14 cellular contexts compared by ENCODE assay signal in genomic region chr2:121707920-121708361, GRCh38. TPM values are rescaled to one million over a fixed set of nuclear protein-coding genes. Genes with fewer than 3 reads are reported as not detected.
DNase-seq lines count a peak whose midpoint lies in the region; ATAC-seq and TF ChIP-seq lines count a peak whose summit lies in the region.
"Had no signal": no experiment of that assay in that cellular context is flagged by ENCODE, and none has a peak within 500 bp of the region (broad histone marks: within the 10 kb centered on the region; RNA-seq: fewer than 3 reads in every experiment).

No MANE protein-coding gene starts in this region.

- H3K4me3 ChIP-seq in NB4 (ENCODE audit: low read depth, low read length) (peak overlapping the region; percentile 27), duodenal mucosa (ENCODE audit: low read depth in 1 of 2, low read length in 2 of 2) (peak overlapping the region; percentile 50 to 54), mucosa of stomach (ENCODE audit: low read length) (no peak overlapping the region)

- no peak for TF ChIP-seq POLR2A in NB4 (IDR thresholded peaks at IDR 0.05; ENCODE audit: extremely low read depth, insufficient read length)

- H3K36me3 ChIP-seq in duodenal mucosa (ENCODE audit: control insufficient read depth in 1 of 2, insufficient read depth in 2 of 2, low read length in 2 of 2) (no peaks in the 10 kb centered on the region), mucosa of stomach (ENCODE audit: control insufficient read depth, insufficient read depth, low read length) (no peaks in the 10 kb centered on the region)

- TF ChIP-seq CTCF in NB4 (IDR thresholded peaks at IDR 0.05; ENCODE audit: low read depth, low read length), result no peak

- no peaks in the 10 kb centered on the region for H3K9me3 Mint-ChIP-seq in effector memory CD8-positive, alpha-beta T cell
- no peaks in the 10 kb centered on the region for H3K9me3 Mint-ChIP-seq in activated naive CD4-positive, alpha-beta T cell treated with anti-CD3 and anti-CD28 coated beads, Interleukin-2, amount 50 U/mL, for 72 hours

- no peaks in the 10 kb centered on the region for H3K4me1 Mint-ChIP-seq in effector memory CD8-positive, alpha-beta T cell (ENCODE audit: low read depth in 2 of 2)

- peaks cover 9 to 13% of the 10 kb centered on the region in 2 donors for H3K4me1 ChIP-seq in duodenal mucosa (ENCODE audit: control insufficient read depth in 1 of 2, insufficient read depth in 2 of 2, low read length in 2 of 2)
- H3K4me1 ChIP-seq in mucosa of stomach (ENCODE audit: control insufficient read depth, insufficient read depth, low read length), result no peaks in the 10 kb centered on the region

- no peak overlapping the region for H3K4me3 Mint-ChIP-seq in effector memory CD8-positive, alpha-beta T cell

- H3K36me3 Mint-ChIP-seq in effector memory CD8-positive, alpha-beta T cell (ENCODE audit: insufficient read depth), result no peaks in the 10 kb centered on the region
- H3K36me3 Mint-ChIP-seq in activated naive CD4-positive, alpha-beta T cell treated with anti-CD3 and anti-CD28 coated beads, Interleukin-2, amount 50 U/mL, for 72 hours, result no peaks in the 10 kb centered on the region

- no peaks in the 10 kb centered on the region for H3K9me3 ChIP-seq in duodenal mucosa (ENCODE audit: control insufficient read depth in 1 of 2, low read length in 2 of 2)
- no peaks in the 10 kb centered on the region for H3K9me3 ChIP-seq in mucosa of stomach (ENCODE audit: control insufficient read depth, low read length)

- peak; percentile 49 for DNase-seq in COLO668 (lab: John Stamatoyannopoulos, UW; ENCODE audit: unreplicated experiment)
- no peak for DNase-seq in NB4 (ENCODE audit: low read depth)
- no peak for DNase-seq in occipital lobe (lab: John Stamatoyannopoulos, UW)
- no peak for DNase-seq in stimulated activated CD4-positive, alpha-beta T cell treated with anti-CD3 and anti-CD28 coated beads, Interleukin-4, amount 100 ng/mL, for 24 hours
- no peak for DNase-seq in effector memory CD8-positive, alpha-beta T cell
- no peak for DNase-seq in activated naive CD4-positive, alpha-beta T cell treated with anti-CD3 and anti-CD28 coated beads, Interleukin-2, amount 50 U/mL, for 72 hours (ENCODE audit: low spot score in 2 of 2)
- DNase-seq: activated CD4-positive, alpha-beta T cell treated with anti-CD3 and anti-CD28 coated beads for 48 hours; C1 segment of cervical spinal cord; midbrain; NCI-H2081 treated with DMSO at 0.1 percent for 48 hours; stimulated activated CD4-positive, alpha-beta T cell treated with anti-CD3 and anti-CD28 coated beads, Interleukin-4, amount 100 ng/mL, for 1 hour; stimulated activated naive CD4-positive, alpha-beta T cell had no signal

- no peaks in the 10 kb centered on the region for H3K27me3 Mint-ChIP-seq in effector memory CD8-positive, alpha-beta T cell

- no peak overlapping the region for H3K9ac ChIP-seq in duodenal mucosa (ENCODE audit: low read depth in 1 of 2, low read length in 2 of 2)
- H3K9ac ChIP-seq in mucosa of stomach (ENCODE audit: low read length), result peak overlapping the region; percentile 32

- no peak overlapping the region for H3K27ac ChIP-seq in duodenal mucosa (ENCODE audit: low read depth, low read length)

- H3K27me3 ChIP-seq in duodenal mucosa (ENCODE audit: control insufficient read depth in 1 of 2, insufficient read depth in 2 of 2, low read length in 2 of 2) (no peaks in the 10 kb centered on the region), mucosa of stomach (ENCODE audit: control insufficient read depth, insufficient read depth, low read length) (no peaks in the 10 kb centered on the region)

- peak overlapping the region in 1 of 2 donors; percentile 19 for H3K27ac Mint-ChIP-seq in effector memory CD8-positive, alpha-beta T cell
- H3K27ac Mint-ChIP-seq in activated naive CD4-positive, alpha-beta T cell treated with anti-CD3 and anti-CD28 coated beads, Interleukin-2, amount 50 U/mL, for 72 hours, result no peak overlapping the region

- no peak for ATAC-seq in effector memory CD8-positive, alpha-beta T cell (replicated peaks)
- no peak for ATAC-seq in activated naive CD4-positive, alpha-beta T cell treated with anti-CD3 and anti-CD28 coated beads, Interleukin-2, amount 50 U/mL, for 72 hours

RNA-seq across cellular contexts. Expression of gene NIFK, which starts 28.7 kb away (rescaled TPM):
- 51.6 TPM for total RNA-seq in occipital lobe
- 100 to 1,000 TPM in 1 of 2 donors, 10 to 100 TPM in 1; 97.3 to 157 TPM for total RNA-seq in activated naive CD4-positive, alpha-beta T cell treated with anti-CD3 and anti-CD28 coated beads, Interleukin-2, amount 50 U/mL, for 72 hours

RNA-seq across cellular contexts. Expression of gene TSN, which starts 47.5 kb away (rescaled TPM):
- total RNA-seq in occipital lobe, result 78.3 TPM
- 10 to 100 TPM; 63.9 to 75.1 TPM for total RNA-seq in activated naive CD4-positive, alpha-beta T cell treated with anti-CD3 and anti-CD28 coated beads, Interleukin-2, amount 50 U/mL, for 72 hours

RNA-seq across cellular contexts. Expression of gene CLASP1, which starts 58.7 kb away (rescaled TPM):
- 215 TPM for total RNA-seq in occipital lobe
- 10 to 100 TPM; 82.3 to 98.6 TPM for total RNA-seq in activated naive CD4-positive, alpha-beta T cell treated with anti-CD3 and anti-CD28 coated beads, Interleukin-2, amount 50 U/mL, for 72 hours
